ENCODE assay signal across 27 cellular contexts in genomic region chr12:130247634-130248237, GRCh38.
"Had no signal": no experiment of that assay in that cellular context is flagged by ENCODE, and none has a peak within 500 bp of the region (broad histone marks: within the 10 kb centered on the region; RNA-seq: fewer than 3 reads in every experiment).

No MANE protein-coding gene starts in this region.

- H3K9me3 ChIP-seq: adrenal gland, body of pancreas, breast epithelium, MG63, Peyer's patch, SJSA1, SK-N-SH had no signal

- FAIRE-seq: astrocyte, TTC549 had no signal

- H3K4me3 ChIP-seq: adrenal gland, body of pancreas, breast epithelium, MG63, Peyer's patch, SJSA1 had no signal

- H3K4me1 ChIP-seq: adrenal gland, body of pancreas, breast epithelium, Peyer's patch, SJSA1 had no signal

- H3K9ac ChIP-seq: SK-N-SH had no signal

- H3K27me3 ChIP-seq: adrenal gland, body of pancreas, breast epithelium, MG63, Peyer's patch, SJSA1 had no signal

- H3K36me3 ChIP-seq: adrenal gland, breast epithelium, MG63, Peyer's patch, SJSA1 had no signal

- H3K27ac ChIP-seq: adrenal gland, body of pancreas, breast epithelium, Peyer's patch, SJSA1 had no signal

- DNase-seq: activated CD4-positive, alpha-beta T cell treated with anti-CD3 and anti-CD28 coated beads, Interleukin-2, amount 10 ng/mL, durations not matched to agents 7 days and 5 days; activated CD4-positive, alpha-beta T cell treated with anti-CD3 and anti-CD28 coated beads, Interleukin-2, amount 50 U/mL, for 48 hours; activated CD8-positive, alpha-beta T cell treated with anti-CD3 and anti-CD28 coated beads, Interleukin-2, amount 10 ng/mL, durations not matched to agents 7 days and 5 days; activated gamma-delta T cell treated with Interleukin-2 at 50 U/mL for 16 hours; activated naive CD4-positive, alpha-beta T cell treated with anti-CD3 and anti-CD28 coated beads for 36 hours; activated T-cell treated with anti-CD3 and anti-CD28 coated beads, Interleukin-2, amount 50 U/mL, for 24 hours; adrenal gland; body of pancreas; caudate nucleus; cerebellar nuclear complex; Kasumi-1; MG63; NCI-H1048; NCI-H1436 treated with DMSO at 0.1 percent for 48 hours; NCI-H1694 treated with DMSO at 0.1 percent for 48 hours; NCI-H2029; NCI-H345; NCI-H524 treated with DMSO at 0.1 percent for 48 hours; PC-3; Peyer's patch; RPMI8226; SHP77 treated with DMSO at 0.1 percent for 48 hours; SK-N-SH had no signal

- H3K4me2 ChIP-seq: SK-N-SH had no signal
